10 cellular contexts compared by ENCODE assay signal in the genomic region with DNA sequence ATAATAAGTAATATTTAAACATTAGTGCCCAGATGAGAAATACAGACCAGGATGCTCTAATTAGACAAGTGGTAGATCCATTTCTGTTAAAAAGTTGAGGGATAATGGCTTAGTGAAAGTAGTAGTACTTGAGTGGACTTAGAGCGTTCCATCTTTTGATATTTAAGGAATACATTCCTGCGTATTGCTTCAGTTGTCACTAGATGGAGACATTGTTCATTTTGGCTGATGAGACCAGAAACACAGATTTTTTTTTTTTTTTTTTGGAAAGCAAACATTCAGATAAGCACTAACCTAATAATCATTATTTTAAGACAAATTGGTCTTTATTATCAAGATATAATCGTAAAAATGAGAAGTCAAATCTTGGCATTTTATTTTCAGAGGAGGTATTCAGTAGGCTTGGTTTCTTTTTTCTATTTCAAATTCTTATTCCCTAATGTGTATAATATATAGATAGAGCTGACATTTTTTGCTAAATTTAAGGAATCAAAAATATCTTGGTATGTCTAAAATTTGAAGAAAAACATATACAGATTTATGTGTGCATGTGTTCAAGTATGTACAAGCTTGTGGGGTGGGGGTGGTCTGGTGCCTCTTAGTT.
DNase-seq lines count a peak whose midpoint lies in the region; TF ChIP-seq lines count a peak whose summit lies in the region.
"Had no signal": no experiment of that assay in that cellular context is flagged by ENCODE, and none has a peak within 500 bp of the region (broad histone marks: within the 10 kb centered on the region; RNA-seq: fewer than 3 reads in every experiment).

No MANE protein-coding gene starts in this region.

- intact Hi-C loops in lower leg skin (cut with DNase I; ENCODE audit: low total_unique reads) = no loop called here

- H3K4me3 ChIP-seq in GM06990 (replicated peaks; ENCODE audit: low read depth, low read length) (no peak overlapping the region), lower leg skin (ENCODE audit: low read depth, poor library complexity, severe bottlenecking) (no peak overlapping the region)
- H3K4me3 ChIP-seq: SJSA1, skin epidermis had no signal

- H3K36me3 ChIP-seq in GM06990 (ENCODE audit: control insufficient read depth, insufficient read depth, low read length) = no peaks in the 10 kb centered on the region
- H3K36me3 ChIP-seq: SJSA1 had no signal

- H3K27me3 ChIP-seq in GM06990 (replicated peaks; ENCODE audit: control insufficient read depth, insufficient read depth, low read length) = no peaks in the 10 kb centered on the region
- H3K27me3 ChIP-seq: SJSA1 had no signal

- peak; percentile 44 for TF ChIP-seq CTCF in GM06990 (IDR thresholded peaks at IDR 0.05; ENCODE audit: insufficient read depth, low read length, poor library complexity, severe bottlenecking)
- TF ChIP-seq CTCF in lower leg skin (IDR thresholded peaks at IDR 0.05) = no peak

- 70 to 78% methylated on average over 3 of the region's 3 CpGs for WGBS in lower leg skin, 2 donors

- DNase-seq in GM06990 (ENCODE audit: extremely low read depth, insufficient read length) (no peak), NAMALWA (ENCODE audit: low spot score) (peak; percentile 50), astrocyte of the hippocampus (ENCODE audit: low read depth, low spot score) (peak; percentile 58), medulla oblongata (ENCODE audit: extremely low spot score) (peak; percentile 3), GDM1 (lab: John Stamatoyannopoulos, UW) (no peak), lower leg skin (ENCODE audit: low spot score in 2 of 2) (no peak)
- no peak for DNase-seq in activated T-cell treated with anti-CD3 and anti-CD28 coated beads, Interleukin-2, amount 50 U/mL, for 1 hour
- no peak for DNase-seq in activated CD8-positive, alpha-beta memory T cell treated with anti-CD3 and anti-CD28 coated beads, Interleukin-2, amount 50 U/mL, for 48 hours

- no peak for TF ChIP-seq POLR2A in lower leg skin (IDR thresholded peaks at IDR 0.05)

Comparison
In these comparisons a context has a peak if more than half of its experiments do, and no peak if none do; other contexts are left out.
1. DNase-seq: peak in NAMALWA (single experiment), astrocyte of the hippocampus (single experiment) and medulla oblongata (single experiment); none in GM06990 (single experiment), GDM1 (single experiment), activated T-cell treated with anti-CD3 and anti-CD28 coated beads, Interleukin-2, amount 50 U/mL, for 1 hour (single experiment), activated CD8-positive, alpha-beta memory T cell treated with anti-CD3 and anti-CD28 coated beads, Interleukin-2, amount 50 U/mL, for 48 hours (single experiment) and lower leg skin (0 of 2).